ENCODE assay signal across 25 cellular contexts in the genomic region with DNA sequence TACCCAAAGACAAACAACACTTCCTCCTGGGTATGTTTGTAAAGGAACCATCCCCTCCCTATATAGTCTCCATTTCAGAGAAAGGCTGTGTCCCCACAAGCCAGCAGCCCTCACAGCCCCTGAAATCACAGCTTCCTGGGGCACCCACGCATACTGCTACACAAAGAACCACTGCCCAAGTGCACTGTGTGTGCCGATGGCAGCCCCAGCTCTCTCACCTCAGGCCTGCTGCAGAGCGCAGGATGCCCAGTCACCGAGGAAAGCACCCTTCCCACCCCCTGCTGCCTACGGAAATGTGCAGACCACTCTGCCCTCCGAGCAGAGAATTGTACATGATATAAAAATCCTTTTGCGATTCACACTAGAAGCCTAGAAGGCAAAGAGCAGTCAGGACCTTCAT. TPM values are rescaled to one million over a fixed set of nuclear protein-coding genes. Genes with fewer than 3 reads are reported as not detected.
"Had no signal": no experiment of that assay in that cellular context is flagged by ENCODE, and none has a peak within 500 bp of the region (broad histone marks: within the 10 kb centered on the region; RNA-seq: fewer than 3 reads in every experiment).

No MANE protein-coding gene starts in this region.

- H3K4me3 ChIP-seq: MG63, SJSA1, SK-N-MC had no signal

- H3K27ac ChIP-seq: SJSA1, SK-N-MC had no signal

- H3K4me1 ChIP-seq: SJSA1 had no signal

- DNase-seq: IMR-90, Karpas-422, KG1, MG63, NCI-H1092, NCI-H1105 treated with DMSO at 0.1 percent for 48 hours, NCI-H1417 treated with DMSO at 0.1 percent for 48 hours, NCI-H1694, NCI-H187 treated with DMSO at 0.1 percent for 48 hours, NCI-H2029 treated with DMSO at 0.1 percent for 48 hours, NCI-H2107, NCI-H2171, NCI-H226, NCI-H446, NCI-H510A, NCI-H524 treated with DMSO at 0.1 percent for 48 hours, NCI-H774, Right ventricle myocardium superior, RPMI8226, SIG-M5 had no signal

- H3K27me3 ChIP-seq: MG63, SJSA1 had no signal

- H3K36me3 ChIP-seq: MG63, SJSA1 had no signal

- H3K9me3 ChIP-seq: MG63, SJSA1 had no signal

- FAIRE-seq: RCC 7860 had no signal

RNA-seq across cellular contexts. Expression of gene SOHLH2, which starts 39.4 kb away (rescaled TPM):
- total RNA-seq: HT-29; Right ventricle myocardium superior; T-helper 1 cell treated with Interleukin-12 subunit alpha and Interleukin-12 subunit beta and Interleukin-4 antibody, amounts not matched to agents 30 ng/mL and 1 ng/mL, for 36 hours had no signal

RNA-seq across cellular contexts. Expression of gene DCLK1, which starts 43.7 kb away (rescaled TPM):
- total RNA-seq: HT-29; T-helper 1 cell treated with Interleukin-12 subunit alpha and Interleukin-12 subunit beta and Interleukin-4 antibody, amounts not matched to agents 30 ng/mL and 1 ng/mL, for 36 hours had no signal
